Comparison of ENCODE assay signal across 18 cellular contexts in the genomic region with DNA sequence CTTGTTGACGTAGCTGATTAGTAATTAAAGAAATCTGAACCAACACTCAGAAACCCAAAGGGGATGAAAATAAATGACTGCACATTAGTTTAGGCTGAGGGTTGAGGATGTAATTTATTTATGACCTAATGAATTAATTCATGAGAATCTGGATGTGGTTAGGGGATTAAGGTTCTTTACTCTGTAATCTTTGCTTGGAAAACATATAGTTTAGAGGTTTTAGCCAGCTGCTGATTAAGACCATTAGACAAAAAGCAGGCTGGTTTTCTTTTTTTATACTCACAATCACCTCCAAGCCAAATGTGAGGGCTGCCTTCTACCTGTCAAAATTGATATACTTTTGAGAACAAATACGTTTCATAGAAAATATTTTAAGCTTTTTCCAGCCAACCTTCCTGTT.
DNase-seq lines count a peak whose midpoint lies in the region; ATAC-seq and TF ChIP-seq lines count a peak whose summit lies in the region.
"Had no signal": no experiment of that assay in that cellular context is flagged by ENCODE, and none has a peak within 500 bp of the region (broad histone marks: within the 10 kb centered on the region; RNA-seq: fewer than 3 reads in every experiment).

No MANE protein-coding gene starts in this region.

- CTCF ChIA-PET in A673 (lab: Charles Lee), result no interaction called here

- no peaks in the 10 kb centered on the region for H3K36me3 ChIP-seq in A673 (ENCODE audit: insufficient read depth, low read length, poor library complexity, severe bottlenecking)
- H3K36me3 ChIP-seq: BLaER1, HAP-1 had no signal

- H3K27me3 Mint-ChIP-seq in mesothelial cell of epicardium (ENCODE audit: low read depth), result no peaks in the 10 kb centered on the region
- H3K27me3 Mint-ChIP-seq: CD4-positive, alpha-beta memory T cell had no signal

- POLR2A ChIA-PET in A673 (lab: Charles Lee; ENCODE audit: low non-redundant PET), result no interaction called here

- TF ChIP-seq CTCF in A673 (conservative IDR thresholded peaks at IDR 0.05; ENCODE audit: low read depth, low read length) (no peak), mesothelial cell of epicardium (IDR thresholded peaks at IDR 0.05; ENCODE audit: unreplicated experiment) (no peak)

- H3K9me3 ChIP-seq in A673 (ENCODE audit: low read depth, low read length, poor library complexity, severe bottlenecking), result no peaks in the 10 kb centered on the region
- H3K9me3 ChIP-seq: A549, BLaER1, HAP-1 had no signal

- no TSS peak for BruUV-seq in A673 (replicated peaks; lab: Mats Ljungman, UMichigan)

- peaks cover 5% of the 10 kb centered on the region for H3K4me1 ChIP-seq in A673 (ENCODE audit: insufficient read depth, low read length, poor library complexity, severe bottlenecking)
- H3K4me1 ChIP-seq: A549, BLaER1, HAP-1 had no signal

- ATAC-seq in HG03565 (IDR thresholded peaks at IDR 0.05; ENCODE audit: unreplicated experiment), result no peak
- ATAC-seq: A549 had no signal

- no peak overlapping the region for H3K4me3 Mint-ChIP-seq in mesothelial cell of epicardium
- H3K4me3 Mint-ChIP-seq: CD14-positive monocyte; CD4-positive, alpha-beta memory T cell had no signal

- H3K4me1 Mint-ChIP-seq in mesothelial cell of epicardium, result peaks cover 20% of the 10 kb centered on the region
- H3K4me1 Mint-ChIP-seq: CD14-positive monocyte; CD4-positive, alpha-beta memory T cell had no signal

- H3K27me3 ChIP-seq in A673 (replicated peaks; ENCODE audit: insufficient read depth, low read depth, low read length, poor library complexity), result no peaks in the 10 kb centered on the region
- H3K27me3 ChIP-seq: BLaER1 had no signal

- H3K27ac Mint-ChIP-seq in mesothelial cell of epicardium, result peak overlapping the region; percentile 56
- H3K27ac Mint-ChIP-seq: CD14-positive monocyte; CD4-positive, alpha-beta memory T cell had no signal

- no peak overlapping the region for H3K4me3 ChIP-seq in A673 (ENCODE audit: low read depth, low read length, poor library complexity, severe bottlenecking)
- H3K4me3 ChIP-seq: A549, BLaER1, GM23248, HAP-1 had no signal

- no peaks in the 10 kb centered on the region for H3K36me3 Mint-ChIP-seq in mesothelial cell of epicardium
- H3K36me3 Mint-ChIP-seq: CD14-positive monocyte; CD4-positive, alpha-beta memory T cell had no signal

- intact Hi-C loops in A673 (cut with micrococcal nuclease; ENCODE audit: unreplicated experiment), result no loop called here
- intact Hi-C loops in posterior vena cava (cut with DNase I), result no loop called here

- H3K9me3 Mint-ChIP-seq in mesothelial cell of epicardium, result no peaks in the 10 kb centered on the region
- H3K9me3 Mint-ChIP-seq: CD14-positive monocyte had no signal

- no peak overlapping the region for H3K27ac ChIP-seq in A673 (ENCODE audit: low read depth, low read length, poor library complexity, severe bottlenecking)
- H3K27ac ChIP-seq: 22Rv1, A549, BLaER1, GM23248 had no signal

- DNase-seq in A673 (ENCODE audit: low spot score) (peak; percentile 40), DMS 273 treated with DMSO at 0.1 percent for 48 hours (lab: John Stamatoyannopoulos, UW) (peak; percentile 4), NCI-H82 treated with DMSO at 0.1 percent for 48 hours (lab: John Stamatoyannopoulos, UW; ENCODE audit: unreplicated experiment) (peak; percentile 19), mesothelial cell of epicardium (ENCODE audit: low spot score in 2 of 2, unreplicated experiment in 2 of 2) (no peak), SW480 (ENCODE audit: low spot score) (no peak), posterior vena cava (ENCODE audit: low spot score) (no peak)
- no peak for DNase-seq in stimulated activated CD4-positive, alpha-beta T cell treated with anti-CD3 and anti-CD28 coated beads, Interleukin-2, amount 100 ng/mL, for 24 hours
- DNase-seq: CD4-positive, alpha-beta memory T cell; DMS153; DMS79; GDM1; GM23248 had no signal

Comparison
In these comparisons a context has a peak if more than half of its experiments do, and no peak if none do; other contexts are left out.
1. DNase-seq: peak in A673 (single experiment), DMS 273 treated with DMSO at 0.1 percent for 48 hours (single experiment) and NCI-H82 treated with DMSO at 0.1 percent for 48 hours (single experiment); none in mesothelial cell of epicardium (0 of 2), SW480 (single experiment), posterior vena cava (single experiment) and stimulated activated CD4-positive, alpha-beta T cell treated with anti-CD3 and anti-CD28 coated beads, Interleukin-2, amount 100 ng/mL, for 24 hours (0 of 2).